Comparison of ENCODE assay signal across 13 cellular contexts in the genomic region with DNA sequence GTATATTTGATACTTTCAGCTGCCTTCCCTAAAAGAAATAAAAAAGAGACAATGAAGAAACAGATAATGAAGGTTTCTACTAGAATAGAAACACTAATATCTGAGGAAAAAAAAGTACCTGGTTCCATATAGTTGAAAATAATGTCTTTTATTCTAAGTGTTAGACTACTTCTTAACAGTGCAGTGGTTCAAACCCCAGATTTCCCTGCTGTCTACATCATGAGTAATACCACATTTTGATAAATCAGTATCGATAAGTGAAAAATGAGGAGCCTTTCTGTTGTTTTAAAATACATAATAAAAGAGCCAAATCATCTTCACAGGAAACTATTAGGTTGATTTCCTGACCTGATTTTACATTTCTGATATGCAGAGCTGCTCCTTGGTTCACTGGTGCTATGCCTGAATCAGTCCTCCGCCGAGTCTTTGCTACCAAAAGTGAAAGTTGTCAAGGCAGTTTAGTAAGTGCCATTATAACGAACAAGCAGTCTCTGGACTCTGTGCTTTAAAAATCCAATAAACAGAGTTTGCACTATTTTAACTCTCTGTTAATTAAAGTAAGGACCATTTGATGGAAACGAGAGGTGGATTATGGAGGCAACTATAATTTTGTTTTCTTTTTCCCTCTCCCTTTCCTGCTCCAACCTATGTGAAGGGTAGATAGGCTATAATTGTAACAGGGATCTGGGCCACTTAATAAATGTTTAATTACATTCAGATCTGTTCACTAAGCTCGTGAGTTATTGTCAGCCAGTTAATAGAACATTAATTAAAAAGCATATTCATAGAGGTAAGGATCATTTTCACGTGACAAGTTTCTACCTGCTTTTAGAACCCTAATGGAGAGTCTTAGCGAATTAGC.
"Had no signal": no experiment of that assay in that cellular context is flagged by ENCODE, and none has a peak within 500 bp of the region (broad histone marks: within the 10 kb centered on the region; RNA-seq: fewer than 3 reads in every experiment).

No MANE protein-coding gene starts in this region.

- H3K27me3 Mint-ChIP-seq: activated naive CD4-positive, alpha-beta T cell treated with anti-CD3 and anti-CD28 coated beads, Interleukin-2, amount 10 ng/mL, durations not matched to agents 7 days and 5 days had no signal

- H3K4me3 Mint-ChIP-seq: activated naive CD4-positive, alpha-beta T cell treated with anti-CD3 and anti-CD28 coated beads, Interleukin-2, amount 10 ng/mL, durations not matched to agents 7 days and 5 days; neural progenitor cell; stimulated activated effector memory CD8-positive, alpha-beta T cell treated with anti-CD3 and anti-CD28 coated beads, Interleukin-12 subunit alpha, Interleukin-12 subunit beta, amount 100 ng/mL, for 72 hours had no signal

- H3K36me3 Mint-ChIP-seq: activated naive CD4-positive, alpha-beta T cell treated with anti-CD3 and anti-CD28 coated beads, Interleukin-2, amount 10 ng/mL, durations not matched to agents 7 days and 5 days; neural progenitor cell; stimulated activated effector memory CD8-positive, alpha-beta T cell treated with anti-CD3 and anti-CD28 coated beads, Interleukin-12 subunit alpha, Interleukin-12 subunit beta, amount 100 ng/mL, for 72 hours had no signal

- H3K4me1 Mint-ChIP-seq: activated naive CD4-positive, alpha-beta T cell treated with anti-CD3 and anti-CD28 coated beads, Interleukin-2, amount 10 ng/mL, durations not matched to agents 7 days and 5 days; neural progenitor cell; stimulated activated effector memory CD8-positive, alpha-beta T cell treated with anti-CD3 and anti-CD28 coated beads, Interleukin-12 subunit alpha, Interleukin-12 subunit beta, amount 100 ng/mL, for 72 hours had no signal

- DNase-seq: activated CD4-positive, alpha-beta T cell treated with anti-CD3 and anti-CD28 coated beads, Interleukin-2, amount 50 U/mL, for 1 hour; activated CD4-positive, CD25-positive, alpha-beta regulatory T cell; activated naive CD4-positive, alpha-beta T cell treated with anti-CD3 and anti-CD28 coated beads, Interleukin-2, amount 10 ng/mL, durations not matched to agents 7 days and 5 days; caudate nucleus; colonic mucosa; effector CD4-positive, alpha-beta T cell; heart right ventricle; kidney; pancreas; tibial artery had no signal

- H3K9me3 Mint-ChIP-seq: neural progenitor cell had no signal

- H3K27ac Mint-ChIP-seq: activated naive CD4-positive, alpha-beta T cell treated with anti-CD3 and anti-CD28 coated beads, Interleukin-2, amount 10 ng/mL, durations not matched to agents 7 days and 5 days; activated T-helper 2 cell treated with anti-CD3 and anti-CD28 coated beads, Interferon-gamma antibody, Interleukin-2, Interleukin-4, amounts not matched to agents 10 μg/mL and 5 μg/mL and 100 μg/mL, durations not matched to agents 14 hours and 24 hours and 36 hours; neural progenitor cell; stimulated activated effector memory CD8-positive, alpha-beta T cell treated with anti-CD3 and anti-CD28 coated beads, Interleukin-12 subunit alpha, Interleukin-12 subunit beta, amount 100 ng/mL, for 72 hours had no signal
